ENCODE assay signal across 23 cellular contexts in the genomic region with DNA sequence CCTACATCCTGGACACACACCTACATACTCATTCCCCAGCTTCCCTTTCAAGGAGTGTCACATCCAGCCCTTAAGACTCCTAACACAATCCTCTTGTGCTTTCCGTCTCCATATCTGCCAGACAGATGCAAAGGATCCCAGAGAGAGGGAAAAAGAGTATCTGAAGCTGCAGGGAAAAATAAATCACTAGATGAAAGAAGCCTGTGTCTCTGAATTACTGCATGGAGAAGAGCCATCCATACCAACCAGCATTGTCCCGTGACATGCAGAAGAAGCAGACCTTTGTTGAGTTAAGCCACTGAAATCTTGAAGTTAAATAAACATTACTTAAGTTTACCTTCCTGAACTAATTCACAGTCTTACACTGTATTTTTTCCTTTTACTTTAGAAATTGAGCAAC.
"Had no signal": no experiment of that assay in that cellular context is flagged by ENCODE, and none has a peak within 500 bp of the region (broad histone marks: within the 10 kb centered on the region; RNA-seq: fewer than 3 reads in every experiment).

No MANE protein-coding gene starts in this region.

- H3K4me1 ChIP-seq: colonic mucosa had no signal

- ATAC-seq: mucosa of descending colon; psoas muscle; stimulated activated memory B cell treated with anti-CD40 and anti-IgM and Interleukin-4, amounts not matched to agents 10 μg/mL and 1 μg/mL and 100 μg/mL, for 72 hours; stimulated activated naive CD8-positive, alpha-beta T cell treated with anti-CD3 and anti-CD28 coated beads, Interleukin-15, Interleukin-2, amounts not matched to agents 100 U/mL and 50 U/mL, for 24 hours had no signal

- H3K9me3 Mint-ChIP-seq: central memory CD8-positive, alpha-beta T cell; dendritic cell treated with granulocyte-macrophage colony-stimulating factor and Interleukin-4, amounts not matched to agents 40 ng/mL and 50 ng/mL, for 4 days; mesothelial cell of epicardium; naive B cell; nephron; stimulated activated memory B cell treated with anti-CD40 and anti-IgM and Interleukin-4, amounts not matched to agents 10 μg/mL and 1 μg/mL and 100 μg/mL, for 72 hours had no signal

- H3K27me3 Mint-ChIP-seq: central memory CD8-positive, alpha-beta T cell; dendritic cell treated with granulocyte-macrophage colony-stimulating factor and Interleukin-4, amounts not matched to agents 40 ng/mL and 50 ng/mL, for 4 days; naive B cell; stimulated activated memory B cell treated with anti-CD40 and anti-IgM and Interleukin-4, amounts not matched to agents 10 μg/mL and 1 μg/mL and 100 μg/mL, for 72 hours had no signal

- H3K27ac Mint-ChIP-seq: dendritic cell treated with granulocyte-macrophage colony-stimulating factor and Interleukin-4, amounts not matched to agents 40 ng/mL and 50 ng/mL, for 4 days; mesothelial cell of epicardium; naive B cell; nephron; stimulated activated memory B cell treated with anti-CD40 and anti-IgM and Interleukin-4, amounts not matched to agents 10 μg/mL and 1 μg/mL and 100 μg/mL, for 72 hours had no signal

- H3K4me3 Mint-ChIP-seq: central memory CD8-positive, alpha-beta T cell; dendritic cell treated with granulocyte-macrophage colony-stimulating factor and Interleukin-4, amounts not matched to agents 40 ng/mL and 50 ng/mL, for 4 days; mesothelial cell of epicardium; nephron; stimulated activated memory B cell treated with anti-CD40 and anti-IgM and Interleukin-4, amounts not matched to agents 10 μg/mL and 1 μg/mL and 100 μg/mL, for 72 hours had no signal

- H3K27me3 ChIP-seq: colonic mucosa, esophagus squamous epithelium, sigmoid colon, spleen, vagina had no signal

- H3K9me3 ChIP-seq: colonic mucosa, esophagus squamous epithelium, mucosa of descending colon, psoas muscle, sigmoid colon, spleen, thoracic aorta, vagina had no signal

- DNase-seq: colonic mucosa; effector memory CD4-positive, alpha-beta T cell; erythroblast; esophagus squamous epithelium; mesenchymal stem cell; mucosa of descending colon; naive B cell; nucleus accumbens; posterior cingulate gyrus; psoas muscle; sigmoid colon; spleen; stimulated activated CD4-positive, alpha-beta T cell treated with anti-CD3 and anti-CD28 coated beads, Interleukin-4, amount 100 ng/mL, for 4 hours; stimulated activated naive CD8-positive, alpha-beta T cell treated with anti-CD3 and anti-CD28 coated beads, Interleukin-15, Interleukin-2, amounts not matched to agents 100 U/mL and 50 U/mL, for 24 hours; trophoblast cell had no signal

- H3K27ac ChIP-seq: colonic mucosa, esophagus squamous epithelium, psoas muscle, sigmoid colon, spleen, thoracic aorta, vagina had no signal

- H3K36me3 ChIP-seq: colonic mucosa, esophagus squamous epithelium, sigmoid colon, spleen, thoracic aorta, vagina had no signal

- H3K4me3 ChIP-seq: colonic mucosa, esophagus squamous epithelium, lung, mucosa of descending colon, psoas muscle, sigmoid colon, spleen, thoracic aorta, vagina had no signal

- H3K36me3 Mint-ChIP-seq: mesothelial cell of epicardium; naive B cell; stimulated activated memory B cell treated with anti-CD40 and anti-IgM and Interleukin-4, amounts not matched to agents 10 μg/mL and 1 μg/mL and 100 μg/mL, for 72 hours had no signal
